1 cellular context compared by ENCODE assay signal in genomic region chr11:47186076-47186936, GRCh38.
TF ChIP-seq lines count a peak whose summit lies in the region.

Gene PACSIN3 (minus strand): TSS chr11:47186434. CDS start chr11:47182727, 3,707 bp downstream.

TF ChIP-seq in K562, 482 proteins besides CTCF, POLR2A, EP300 and RAD21 (continued from another document and continues in another):
- TF ChIP-seq CREB5 (CRISPR knock-in tag; IDR thresholded peaks at IDR 0.05) (no peak), LARP7 (IDR thresholded peaks at IDR 0.05) (no peak), GABPB2 (CRISPR knock-in tag; conservative IDR thresholded peaks at IDR 0.05) (no peak), ZNF124 (CRISPR knock-in tag; IDR thresholded peaks at IDR 0.05) (no peak), CCNT2 (IDR thresholded peaks at IDR 0.05; ENCODE audit: borderline replicate concordance, extremely low read depth, insufficient read length, low read depth, low read length) (peak; percentile 42), DMBX1 (CRISPR knock-in tag; IDR thresholded peaks at IDR 0.05; ENCODE audit: borderline replicate concordance) (no peak), SMARCA5 (IDR thresholded peaks at IDR 0.05) (0 out of 2 replicates have a peak, but pooled peaks have one; percentile 16), TAF9B (IDR thresholded peaks at IDR 0.05; ENCODE audit: partially characterized antibody) (no peak), TGIF2 (CRISPR knock-in tag; IDR thresholded peaks at IDR 0.05) (no peak), ETV6 (IDR thresholded peaks at IDR 0.05; ENCODE audit: borderline replicate concordance in 1 of 2, low read depth in 2 of 2, low read length in 1 of 2) (no peak), ETV6 (CRISPR knock-in tag; IDR thresholded peaks at IDR 0.05; ENCODE audit: borderline replicate concordance) (no peak), FOXP1 (CRISPR knock-in tag; IDR thresholded peaks at IDR 0.05) (no peak), HDAC2 (IDR thresholded peaks at IDR 0.05) (peak; percentile 80), THRAP3 (IDR thresholded peaks at IDR 0.05; ENCODE audit: borderline replicate concordance) (no peak), ZFX (CRISPR knock-in tag; IDR thresholded peaks at IDR 0.05) (peak; percentile 62), HNRNPLL (IDR thresholded peaks at IDR 0.05; ENCODE audit: low read depth, low read length, poor library complexity, severe bottlenecking) (no peak), ZNF77 (CRISPR knock-in tag; IDR thresholded peaks at IDR 0.05) (no peak), DACH1 (IDR thresholded peaks at IDR 0.05; ENCODE audit: partially characterized antibody) (no peak), TSC22D4 (tag; IDR thresholded peaks at IDR 0.05) (no peak), ZKSCAN8 (CRISPR knock-in tag; IDR thresholded peaks at IDR 0.05) (no peak), MAZ (CRISPR knock-in tag; conservative IDR thresholded peaks at IDR 0.05 in 1 of 2, IDR thresholded peaks at IDR 0.05 in 1 of 2) (peak in 1 of 2 experiments; percentile 39; a peak in 1 of 4 replicates), DIDO1 (tag; IDR thresholded peaks at IDR 0.05; ENCODE audit: low read depth) (no peak), ZNF134 (CRISPR knock-in tag; conservative IDR thresholded peaks at IDR 0.05) (no peak), SAP30 (IDR thresholded peaks at IDR 0.05; ENCODE audit: borderline replicate concordance, insufficient read depth, low read depth, low read length, poor library complexity, severe bottlenecking) (no peak), ZNF398 (CRISPR knock-in tag; IDR thresholded peaks at IDR 0.05) (no peak), TEAD2 (tag; IDR thresholded peaks at IDR 0.05) (no peak), NFE2L1 (tag; IDR thresholded peaks at IDR 0.05; ENCODE audit: borderline replicate concordance, low read depth) (no peak), SIN3B (IDR thresholded peaks at IDR 0.05; ENCODE audit: low read depth) (no peak), CXXC5 (CRISPR knock-in tag; IDR thresholded peaks at IDR 0.05) (peak; percentile 53), ARID2 (IDR thresholded peaks at IDR 0.05) (no peak), MAFF (IDR thresholded peaks at IDR 0.05; ENCODE audit: low read length) (no peak), E2F3 (CRISPR knock-in tag; IDR thresholded peaks at IDR 0.05) (no peak), ZBTB40 (IDR thresholded peaks at IDR 0.05) (no peak), ZBTB40 (CRISPR knock-in tag; IDR thresholded peaks at IDR 0.05) (no peak), PHF8 (IDR thresholded peaks at IDR 0.05; ENCODE audit: borderline replicate concordance, low read length) (peak; percentile 76; the same call in 1 of the 2 replicates), NRF1 (conservative IDR thresholded peaks at IDR 0.05 in 1 of 2, IDR thresholded peaks at IDR 0.05 in 1 of 2) (peak in 1 of 2 experiments; percentile 26; a peak in 2 of 4 replicates), ZNF764 (CRISPR knock-in tag; IDR thresholded peaks at IDR 0.05; ENCODE audit: low read depth) (no peak), ZNF282 (CRISPR knock-in tag; IDR thresholded peaks at IDR 0.05) (no peak), CBX1 (IDR thresholded peaks at IDR 0.05; ENCODE audit: low read depth) (peak; percentile 73; the same call in 1 of the 2 replicates), SREBF2 (CRISPR knock-in tag; IDR thresholded peaks at IDR 0.05) (no peak), NR3C1 (CRISPR knock-in tag; IDR thresholded peaks at IDR 0.05) (0 out of 2 replicates have a peak, but pooled peaks have one; percentile 29), ELF2 (CRISPR knock-in tag; IDR thresholded peaks at IDR 0.05) (no peak), SRSF9 (IDR thresholded peaks at IDR 0.05; ENCODE audit: borderline replicate concordance, low read depth, low read length) (no peak), ZNF445 (CRISPR knock-in tag; IDR thresholded peaks at IDR 0.05; ENCODE audit: low read depth) (no peak), SIN3A (IDR thresholded peaks at IDR 0.05; ENCODE audit: borderline replicate concordance in 2 of 2, control insufficient read depth in 1 of 2, low read depth in 2 of 2, low read length in 2 of 2) (0 out of 4 replicates have a peak, but pooled peaks of 1 of the 2 experiments have one; percentile 22), HNRNPUL1 (IDR thresholded peaks at IDR 0.05; ENCODE audit: low read length) (no peak), EZH2 (IDR thresholded peaks at IDR 0.05; ENCODE audit: borderline replicate concordance, low read depth, low read length) (no peak), EP400 (IDR thresholded peaks at IDR 0.05) (no peak; the same call in 1 of the 2 replicates), ZNF217 (CRISPR knock-in tag; IDR thresholded peaks at IDR 0.05) (0 out of 2 replicates have a peak, but pooled peaks have one; percentile 44), U2AF1 (optimal IDR thresholded peaks at IDR 0.05; ENCODE audit: low read depth, low read length) (no peak), COPS2 (conservative IDR thresholded peaks at IDR 0.05) (no peak), ZNF239 (CRISPR knock-in tag; IDR thresholded peaks at IDR 0.05) (no peak), RCOR1 (IDR thresholded peaks at IDR 0.05; ENCODE audit: borderline replicate concordance in 1 of 2, low read depth in 2 of 2, low read length in 2 of 2) (peak in 1 of 2 experiments; percentile 43; a peak in 1 of 4 replicates), STAG1 (CRISPR knock-in tag; IDR thresholded peaks at IDR 0.05; ENCODE audit: borderline replicate concordance) (0 out of 2 replicates have a peak, but pooled peaks have one; percentile 44), NFIC (IDR thresholded peaks at IDR 0.05) (peak; percentile 27; the same call in 1 of the 2 replicates), NONO (IDR thresholded peaks at IDR 0.05; ENCODE audit: low read depth in 2 of 2, low read length in 1 of 2) (no peak), CBX8 (IDR thresholded peaks at IDR 0.05; ENCODE audit: borderline replicate concordance, extremely low read depth, low read depth, low read length, poor library complexity, severe bottlenecking) (no peak)
- TF ChIP-seq, protein P1, sequence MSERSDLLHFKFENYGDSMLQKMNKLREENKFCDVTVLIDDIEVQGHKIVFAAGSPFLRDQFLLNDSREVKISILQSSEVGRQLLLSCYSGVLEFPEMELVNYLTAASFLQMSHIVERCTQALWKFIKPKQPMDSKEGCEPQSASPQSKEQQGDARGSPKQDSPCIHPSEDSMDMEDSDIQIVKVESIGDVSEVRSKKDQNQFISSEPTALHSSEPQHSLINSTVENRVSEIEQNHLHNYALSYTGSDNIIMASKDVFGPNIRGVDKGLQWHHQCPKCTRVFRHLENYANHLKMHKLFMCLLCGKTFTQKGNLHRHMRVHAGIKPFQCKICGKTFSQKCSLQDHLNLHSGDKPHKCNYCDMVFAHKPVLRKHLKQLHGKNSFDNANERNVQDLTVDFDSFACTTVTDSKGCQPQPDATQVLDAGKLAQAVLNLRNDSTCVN (CRISPR knock-in tag; IDR thresholded peaks at IDR 0.05), result no peak
- TF ChIP-seq, protein P2, sequence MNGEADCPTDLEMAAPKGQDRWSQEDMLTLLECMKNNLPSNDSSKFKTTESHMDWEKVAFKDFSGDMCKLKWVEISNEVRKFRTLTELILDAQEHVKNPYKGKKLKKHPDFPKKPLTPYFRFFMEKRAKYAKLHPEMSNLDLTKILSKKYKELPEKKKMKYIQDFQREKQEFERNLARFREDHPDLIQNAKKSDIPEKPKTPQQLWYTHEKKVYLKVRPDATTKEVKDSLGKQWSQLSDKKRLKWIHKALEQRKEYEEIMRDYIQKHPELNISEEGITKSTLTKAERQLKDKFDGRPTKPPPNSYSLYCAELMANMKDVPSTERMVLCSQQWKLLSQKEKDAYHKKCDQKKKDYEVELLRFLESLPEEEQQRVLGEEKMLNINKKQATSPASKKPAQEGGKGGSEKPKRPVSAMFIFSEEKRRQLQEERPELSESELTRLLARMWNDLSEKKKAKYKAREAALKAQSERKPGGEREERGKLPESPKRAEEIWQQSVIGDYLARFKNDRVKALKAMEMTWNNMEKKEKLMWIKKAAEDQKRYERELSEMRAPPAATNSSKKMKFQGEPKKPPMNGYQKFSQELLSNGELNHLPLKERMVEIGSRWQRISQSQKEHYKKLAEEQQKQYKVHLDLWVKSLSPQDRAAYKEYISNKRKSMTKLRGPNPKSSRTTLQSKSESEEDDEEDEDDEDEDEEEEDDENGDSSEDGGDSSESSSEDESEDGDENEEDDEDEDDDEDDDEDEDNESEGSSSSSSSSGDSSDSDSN (IDR thresholded peaks at IDR 0.05; ENCODE audit: borderline replicate concordance in 1 of 2, low read depth in 2 of 2, low read length in 2 of 2), result peak in 1 of 2 experiments; percentile 59; a peak in 2 of 4 replicates
